1 cellular context compared by ENCODE assay signal in the genomic region with DNA sequence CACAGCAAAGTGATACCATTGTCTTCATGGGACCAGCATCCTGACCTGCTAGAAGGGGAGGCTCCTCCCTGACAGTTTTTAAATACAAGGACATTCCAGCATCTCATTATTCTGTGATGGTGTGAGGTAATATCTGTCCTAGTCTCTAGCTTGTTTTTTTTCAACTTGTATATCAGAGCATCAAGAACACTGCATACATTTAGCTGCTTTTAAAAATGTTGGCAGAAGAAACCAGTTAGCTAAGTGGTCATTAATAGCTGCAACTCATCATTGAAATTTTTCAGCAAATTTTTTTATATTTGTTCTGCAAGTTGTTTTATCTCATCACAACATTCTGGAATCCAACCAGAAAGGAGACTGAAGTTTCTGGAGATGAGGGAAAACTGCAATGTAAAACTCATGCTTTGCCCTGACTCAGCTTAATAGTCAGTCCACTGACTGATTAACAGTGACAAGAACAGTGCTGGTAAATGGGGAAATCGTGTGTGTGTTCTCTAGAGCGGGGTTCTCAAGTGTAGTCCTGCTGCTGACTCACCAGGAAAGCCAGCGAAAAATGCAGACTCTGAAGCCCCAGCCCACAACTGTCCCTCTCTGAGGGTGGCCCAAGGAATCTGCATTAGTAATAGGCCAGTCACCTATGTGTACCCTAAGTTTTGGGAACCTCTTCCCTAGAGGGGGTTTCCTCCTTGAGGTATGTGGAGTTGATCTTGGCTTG.
TF ChIP-seq lines count a peak whose summit lies in the region.

No MANE protein-coding gene starts in this region.

TF ChIP-seq in HepG2, 621 proteins besides CTCF, POLR2A, EP300 and RAD21:
- no peak for TF ChIP-seq PHF21A (CRISPR knock-in tag; IDR thresholded peaks at IDR 0.05)
- TF ChIP-seq GTF2F1 (IDR thresholded peaks at IDR 0.05; ENCODE audit: low read length), result no peak
- TF ChIP-seq MAFK (conservative IDR thresholded peaks at IDR 0.05 in 1 of 2, IDR thresholded peaks at IDR 0.05 in 1 of 2; ENCODE audit: low read length in 2 of 2), result peak; percentile 72 to 74
- TF ChIP-seq MAFF (IDR thresholded peaks at IDR 0.05; ENCODE audit: low read depth, low read length), result peak; percentile 71
